1 cellular context compared by ENCODE assay signal in genomic region chr3:99901200-99901926, GRCh38.
TF ChIP-seq lines count a peak whose summit lies in the region.

No MANE protein-coding gene starts in this region.

TF ChIP-seq in HepG2, 621 proteins besides CTCF, POLR2A, EP300 and RAD21 (continued from another document and continues in another):
- peak; percentile 98 for TF ChIP-seq ARID5B (CRISPR knock-in tag; IDR thresholded peaks at IDR 0.05)
- peak; percentile 59; the same call in 1 of the 2 replicates for TF ChIP-seq ZNF761 (CRISPR knock-in tag; conservative IDR thresholded peaks at IDR 0.05)
- no peak for TF ChIP-seq ZNF556 (CRISPR knock-in tag; IDR thresholded peaks at IDR 0.05; ENCODE audit: borderline replicate concordance)
- TF ChIP-seq NFIB (CRISPR knock-in tag; IDR thresholded peaks at IDR 0.05; ENCODE audit: borderline replicate concordance) = no peak
- no peak for TF ChIP-seq ZBTB26 (CRISPR knock-in tag; IDR thresholded peaks at IDR 0.05; ENCODE audit: borderline replicate concordance)
- no peak for TF ChIP-seq ZNF329 (CRISPR knock-in tag; IDR thresholded peaks at IDR 0.05; ENCODE audit: low read depth)
- no peak for TF ChIP-seq POLR2AphosphoS5 (IDR thresholded peaks at IDR 0.05; ENCODE audit: low read depth, low read length)
- no peak for TF ChIP-seq ZSCAN25 (CRISPR knock-in tag; IDR thresholded peaks at IDR 0.05)
- TF ChIP-seq ZNF644 (CRISPR knock-in tag; IDR thresholded peaks at IDR 0.05; ENCODE audit: low read depth) = peak; percentile 51; the same call in 1 of the 2 replicates
- TF ChIP-seq ZNF18 (CRISPR knock-in tag; IDR thresholded peaks at IDR 0.05; ENCODE audit: insufficient replicate concordance) = no peak
- no peak for TF ChIP-seq NFE2 (CRISPR knock-in tag; IDR thresholded peaks at IDR 0.05)
- TF ChIP-seq ZNF143 (CRISPR knock-in tag; IDR thresholded peaks at IDR 0.05) = no peak
- no peak for TF ChIP-seq ZBTB7B (CRISPR knock-in tag; IDR thresholded peaks at IDR 0.05)
- no peak for TF ChIP-seq CHCHD3 (CRISPR knock-in tag; IDR thresholded peaks at IDR 0.05)
- TF ChIP-seq ZNF839 (CRISPR knock-in tag; IDR thresholded peaks at IDR 0.05; ENCODE audit: borderline replicate concordance) = no peak
- TF ChIP-seq ZNF138 (CRISPR knock-in tag; IDR thresholded peaks at IDR 0.05; ENCODE audit: low read depth) = no peak
- no peak for TF ChIP-seq ZNF75D (CRISPR knock-in tag; IDR thresholded peaks at IDR 0.05; ENCODE audit: borderline replicate concordance)
- TF ChIP-seq SMARCC2 (IDR thresholded peaks at IDR 0.05) = no peak
- no peak for TF ChIP-seq ZNF17 (CRISPR knock-in tag; IDR thresholded peaks at IDR 0.05)
- TF ChIP-seq ZSCAN31 (CRISPR knock-in tag; IDR thresholded peaks at IDR 0.05; ENCODE audit: low read depth) = no peak
- no peak for TF ChIP-seq POLR2AphosphoS2 (IDR thresholded peaks at IDR 0.05; ENCODE audit: low read depth, low read length)
- TF ChIP-seq ZNF547 (CRISPR knock-in tag; IDR thresholded peaks at IDR 0.05) = no peak
- 0 out of 2 replicates have a peak, but pooled peaks have one; percentile 26 for TF ChIP-seq JUN (CRISPR knock-in tag; IDR thresholded peaks at IDR 0.05)
- no peak for TF ChIP-seq MAX (IDR thresholded peaks at IDR 0.05)
- TF ChIP-seq ZNF292 (CRISPR knock-in tag; IDR thresholded peaks at IDR 0.05; ENCODE audit: borderline replicate concordance, low read depth) = no peak
- no peak for TF ChIP-seq ZNF282 (IDR thresholded peaks at IDR 0.05; ENCODE audit: partially characterized antibody)
- no peak for TF ChIP-seq ZBTB42 (CRISPR knock-in tag; IDR thresholded peaks at IDR 0.05)
- no peak for TF ChIP-seq NCOA1 (CRISPR knock-in tag; IDR thresholded peaks at IDR 0.05)
- no peak for TF ChIP-seq ZFP90 (CRISPR knock-in tag; IDR thresholded peaks at IDR 0.05; ENCODE audit: borderline replicate concordance)
- TF ChIP-seq MIXL1 (CRISPR knock-in tag; IDR thresholded peaks at IDR 0.05) = peak; percentile 96
- no peak for TF ChIP-seq ZNF501 (CRISPR knock-in tag; IDR thresholded peaks at IDR 0.05)
- no peak for TF ChIP-seq ZSCAN20 (CRISPR knock-in tag; IDR thresholded peaks at IDR 0.05; ENCODE audit: borderline replicate concordance)
- no peak for TF ChIP-seq SP140L (CRISPR knock-in tag; IDR thresholded peaks at IDR 0.05; ENCODE audit: borderline replicate concordance)
- no peak for TF ChIP-seq ARHGAP35 (CRISPR knock-in tag; IDR thresholded peaks at IDR 0.05; ENCODE audit: borderline replicate concordance)
- no peak for TF ChIP-seq SRSF4 (IDR thresholded peaks at IDR 0.05; ENCODE audit: low read depth, low read length, poor library complexity, severe bottlenecking)
- no peak for TF ChIP-seq HNRNPUL1 (IDR thresholded peaks at IDR 0.05; ENCODE audit: low read depth, low read length)
- no peak for TF ChIP-seq BCLAF1 (IDR thresholded peaks at IDR 0.05)
- TF ChIP-seq GMEB2 (CRISPR knock-in tag; IDR thresholded peaks at IDR 0.05; ENCODE audit: low read depth) = no peak
- TF ChIP-seq ZNF530 (CRISPR knock-in tag; IDR thresholded peaks at IDR 0.05; ENCODE audit: low read depth) = no peak
- TF ChIP-seq ZNF615 (CRISPR knock-in tag; IDR thresholded peaks at IDR 0.05; ENCODE audit: borderline replicate concordance) = no peak
- no peak for TF ChIP-seq PRDM4 (CRISPR knock-in tag; IDR thresholded peaks at IDR 0.05; ENCODE audit: borderline replicate concordance)
- no peak for TF ChIP-seq ZNF687 (CRISPR knock-in tag; IDR thresholded peaks at IDR 0.05)
- no peak for TF ChIP-seq ZNF629 (CRISPR knock-in tag; conservative IDR thresholded peaks at IDR 0.05)
- no peak for TF ChIP-seq ZNF674 (CRISPR knock-in tag; IDR thresholded peaks at IDR 0.05; ENCODE audit: low read depth)
- TF ChIP-seq ZNF784 (CRISPR knock-in tag; IDR thresholded peaks at IDR 0.05; ENCODE audit: borderline replicate concordance) = no peak
- no peak for TF ChIP-seq ZNF567 (CRISPR knock-in tag; IDR thresholded peaks at IDR 0.05; ENCODE audit: borderline replicate concordance)
- TF ChIP-seq BRD4 (CRISPR knock-in tag; IDR thresholded peaks at IDR 0.05) = no peak
- TF ChIP-seq ZNF552 (CRISPR knock-in tag; IDR thresholded peaks at IDR 0.05; ENCODE audit: borderline replicate concordance) = no peak
- TF ChIP-seq GATAD2A (CRISPR knock-in tag; IDR thresholded peaks at IDR 0.05) = peak; percentile 92
